ENCODE assay signal across 1 cellular context in the genomic region with DNA sequence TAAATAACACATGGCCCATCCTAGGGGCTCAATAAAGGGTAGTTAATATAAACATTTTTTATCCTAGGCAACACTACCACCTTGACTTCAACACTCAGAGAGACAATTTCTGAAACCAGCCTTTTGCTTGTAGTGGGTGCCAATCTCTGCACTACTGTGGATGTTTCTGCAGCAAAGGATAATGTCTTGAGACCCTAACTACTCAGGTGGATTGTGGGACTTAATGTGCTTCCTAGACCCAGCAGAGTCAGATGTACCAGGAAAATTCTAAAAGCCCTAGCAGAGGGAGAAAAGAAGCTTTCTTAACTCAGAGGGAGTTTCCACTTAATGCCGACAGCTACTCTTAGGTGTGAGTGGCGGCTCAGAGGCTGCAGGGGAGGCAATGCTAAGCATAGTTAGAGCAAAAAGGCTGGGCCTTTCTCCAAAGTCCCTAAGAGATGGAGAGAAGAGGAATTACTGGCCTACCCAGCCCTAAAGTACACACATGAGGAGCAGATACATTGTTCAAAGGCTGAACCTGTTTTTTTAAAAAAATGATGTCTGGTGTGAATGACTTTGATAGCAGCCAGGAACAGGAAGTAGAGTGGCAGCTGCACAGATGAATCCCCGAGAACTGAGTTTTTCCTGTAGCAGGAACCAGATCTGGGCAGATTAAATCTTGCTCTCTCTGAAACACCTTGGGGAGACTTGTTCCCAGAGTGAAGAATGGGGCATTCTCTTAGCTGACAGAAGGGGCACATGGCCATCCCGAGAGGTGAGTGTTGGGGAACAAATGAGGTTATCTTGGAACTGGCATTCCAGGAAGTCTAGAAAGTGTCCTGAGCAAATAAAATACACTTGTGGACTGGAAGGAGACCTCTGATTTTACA.
TF ChIP-seq lines count a peak whose summit lies in the region.

No MANE protein-coding gene starts in this region.

TF ChIP-seq in HepG2, 621 proteins besides CTCF, POLR2A, EP300 and RAD21 (continued from another document and continues in another):
- TF ChIP-seq, protein P1, sequence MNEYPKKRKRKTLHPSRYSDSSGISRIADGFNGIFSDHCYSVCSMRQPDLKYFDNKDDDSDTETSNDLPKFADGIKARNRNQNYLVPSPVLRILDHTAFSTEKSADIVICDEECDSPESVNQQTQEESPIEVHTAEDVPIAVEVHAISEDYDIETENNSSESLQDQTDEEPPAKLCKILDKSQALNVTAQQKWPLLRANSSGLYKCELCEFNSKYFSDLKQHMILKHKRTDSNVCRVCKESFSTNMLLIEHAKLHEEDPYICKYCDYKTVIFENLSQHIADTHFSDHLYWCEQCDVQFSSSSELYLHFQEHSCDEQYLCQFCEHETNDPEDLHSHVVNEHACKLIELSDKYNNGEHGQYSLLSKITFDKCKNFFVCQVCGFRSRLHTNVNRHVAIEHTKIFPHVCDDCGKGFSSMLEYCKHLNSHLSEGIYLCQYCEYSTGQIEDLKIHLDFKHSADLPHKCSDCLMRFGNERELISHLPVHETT (CRISPR knock-in tag; conservative IDR thresholded peaks at IDR 0.05), result no peak
- TF ChIP-seq RFX3 (CRISPR knock-in tag; IDR thresholded peaks at IDR 0.05), result no peak
- no peak for TF ChIP-seq DR1 (CRISPR knock-in tag; IDR thresholded peaks at IDR 0.05)
- TF ChIP-seq ZNF512 (CRISPR knock-in tag; IDR thresholded peaks at IDR 0.05), result no peak
- no peak for TF ChIP-seq ZNF296 (CRISPR knock-in tag; conservative IDR thresholded peaks at IDR 0.05)
- peak; percentile 31; the same call in 1 of the 2 replicates for TF ChIP-seq MED1 (CRISPR knock-in tag; IDR thresholded peaks at IDR 0.05)
- no peak for TF ChIP-seq ZNF546 (CRISPR knock-in tag; conservative IDR thresholded peaks at IDR 0.05)
- peak; percentile 38; the same call in 1 of the 2 replicates for TF ChIP-seq SMAD3 (CRISPR knock-in tag; IDR thresholded peaks at IDR 0.05)
- no peak for TF ChIP-seq NKX3-1 (CRISPR knock-in tag; IDR thresholded peaks at IDR 0.05)
- TF ChIP-seq ZNF383 (CRISPR knock-in tag; IDR thresholded peaks at IDR 0.05; ENCODE audit: borderline replicate concordance), result no peak
- no peak for TF ChIP-seq SCMH1 (CRISPR knock-in tag; IDR thresholded peaks at IDR 0.05; ENCODE audit: borderline replicate concordance)
- no peak for TF ChIP-seq MIXL1 (CRISPR knock-in tag; IDR thresholded peaks at IDR 0.05)
- TF ChIP-seq, protein P2, sequence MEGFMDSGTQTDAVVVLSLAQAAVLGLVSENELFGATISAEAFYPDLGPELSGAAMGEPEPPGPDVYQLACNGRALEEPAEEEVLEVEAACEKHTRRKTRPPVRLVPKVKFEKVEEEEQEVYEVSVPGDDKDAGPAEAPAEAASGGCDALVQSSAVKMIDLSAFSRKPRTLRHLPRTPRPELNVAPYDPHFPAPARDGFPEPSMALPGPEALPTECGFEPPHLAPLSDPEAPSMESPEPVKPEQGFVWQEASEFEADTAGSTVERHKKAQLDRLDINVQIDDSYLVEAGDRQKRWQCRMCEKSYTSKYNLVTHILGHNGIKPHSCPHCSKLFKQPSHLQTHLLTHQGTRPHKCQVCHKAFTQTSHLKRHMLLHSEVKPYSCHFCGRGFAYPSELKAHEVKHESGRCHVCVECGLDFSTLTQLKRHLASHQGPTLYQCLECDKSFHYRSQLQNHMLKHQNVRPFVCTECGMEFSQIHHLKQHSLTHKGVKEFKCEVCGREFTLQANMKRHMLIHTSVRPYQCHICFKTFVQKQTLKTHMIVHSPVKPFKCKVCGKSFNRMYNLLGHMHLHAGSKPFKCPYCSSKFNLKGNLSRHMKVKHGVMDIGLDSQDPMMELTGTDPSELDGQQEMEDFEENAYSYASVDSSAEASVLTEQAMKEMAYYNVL (CRISPR knock-in tag; IDR thresholded peaks at IDR 0.05; ENCODE audit: borderline replicate concordance), result peak; percentile 65; the same call in 1 of the 2 replicates
- TF ChIP-seq ASH2L (IDR thresholded peaks at IDR 0.05; ENCODE audit: insufficient read length, low read depth, low read length), result peak; percentile 60
- TF ChIP-seq MXD4 (CRISPR knock-in tag; IDR thresholded peaks at IDR 0.05), result no peak
- no peak for TF ChIP-seq ZMYM3 (CRISPR knock-in tag; IDR thresholded peaks at IDR 0.05)
- 0 out of 2 replicates have a peak, but pooled peaks have one; percentile 0 for TF ChIP-seq ZNF772 (CRISPR knock-in tag; IDR thresholded peaks at IDR 0.05)
- TF ChIP-seq ZNF703 (CRISPR knock-in tag; IDR thresholded peaks at IDR 0.05; ENCODE audit: borderline replicate concordance), result no peak
- no peak for TF ChIP-seq ZNF251 (CRISPR knock-in tag; IDR thresholded peaks at IDR 0.05)
- TF ChIP-seq, protein P3, sequence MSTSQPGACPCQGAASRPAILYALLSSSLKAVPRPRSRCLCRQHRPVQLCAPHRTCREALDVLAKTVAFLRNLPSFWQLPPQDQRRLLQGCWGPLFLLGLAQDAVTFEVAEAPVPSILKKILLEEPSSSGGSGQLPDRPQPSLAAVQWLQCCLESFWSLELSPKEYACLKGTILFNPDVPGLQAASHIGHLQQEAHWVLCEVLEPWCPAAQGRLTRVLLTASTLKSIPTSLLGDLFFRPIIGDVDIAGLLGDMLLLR (CRISPR knock-in tag; IDR thresholded peaks at IDR 0.05), result no peak
- TF ChIP-seq NFATC3 (CRISPR knock-in tag; IDR thresholded peaks at IDR 0.05), result no peak
- TF ChIP-seq PAWR (CRISPR knock-in tag; IDR thresholded peaks at IDR 0.05; ENCODE audit: borderline replicate concordance), result no peak
- TF ChIP-seq, protein P4, sequence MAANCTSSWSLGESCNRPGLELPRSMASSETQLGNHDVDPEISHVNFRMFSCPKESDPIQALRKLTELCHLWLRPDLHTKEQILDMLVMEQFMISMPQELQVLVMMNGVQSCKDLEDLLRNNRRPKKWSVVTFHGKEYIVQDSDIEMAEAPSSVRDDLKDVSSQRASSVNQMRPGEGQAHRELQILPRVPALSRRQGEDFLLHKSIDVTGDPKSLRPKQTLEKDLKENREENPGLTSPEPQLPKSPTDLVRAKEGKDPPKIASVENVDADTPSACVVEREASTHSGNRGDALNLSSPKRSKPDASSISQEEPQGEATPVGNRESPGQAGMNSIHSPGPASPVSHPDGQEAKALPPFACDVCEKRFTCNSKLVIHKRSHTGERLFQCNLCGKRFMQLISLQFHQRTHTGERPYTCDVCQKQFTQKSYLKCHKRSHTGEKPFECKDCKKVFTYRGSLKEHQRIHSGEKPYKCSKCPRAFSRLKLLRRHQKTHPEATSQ (CRISPR knock-in tag; IDR thresholded peaks at IDR 0.05; ENCODE audit: borderline replicate concordance), result no peak; the same call in 1 of the 2 replicates
- TF ChIP-seq, protein P5, sequence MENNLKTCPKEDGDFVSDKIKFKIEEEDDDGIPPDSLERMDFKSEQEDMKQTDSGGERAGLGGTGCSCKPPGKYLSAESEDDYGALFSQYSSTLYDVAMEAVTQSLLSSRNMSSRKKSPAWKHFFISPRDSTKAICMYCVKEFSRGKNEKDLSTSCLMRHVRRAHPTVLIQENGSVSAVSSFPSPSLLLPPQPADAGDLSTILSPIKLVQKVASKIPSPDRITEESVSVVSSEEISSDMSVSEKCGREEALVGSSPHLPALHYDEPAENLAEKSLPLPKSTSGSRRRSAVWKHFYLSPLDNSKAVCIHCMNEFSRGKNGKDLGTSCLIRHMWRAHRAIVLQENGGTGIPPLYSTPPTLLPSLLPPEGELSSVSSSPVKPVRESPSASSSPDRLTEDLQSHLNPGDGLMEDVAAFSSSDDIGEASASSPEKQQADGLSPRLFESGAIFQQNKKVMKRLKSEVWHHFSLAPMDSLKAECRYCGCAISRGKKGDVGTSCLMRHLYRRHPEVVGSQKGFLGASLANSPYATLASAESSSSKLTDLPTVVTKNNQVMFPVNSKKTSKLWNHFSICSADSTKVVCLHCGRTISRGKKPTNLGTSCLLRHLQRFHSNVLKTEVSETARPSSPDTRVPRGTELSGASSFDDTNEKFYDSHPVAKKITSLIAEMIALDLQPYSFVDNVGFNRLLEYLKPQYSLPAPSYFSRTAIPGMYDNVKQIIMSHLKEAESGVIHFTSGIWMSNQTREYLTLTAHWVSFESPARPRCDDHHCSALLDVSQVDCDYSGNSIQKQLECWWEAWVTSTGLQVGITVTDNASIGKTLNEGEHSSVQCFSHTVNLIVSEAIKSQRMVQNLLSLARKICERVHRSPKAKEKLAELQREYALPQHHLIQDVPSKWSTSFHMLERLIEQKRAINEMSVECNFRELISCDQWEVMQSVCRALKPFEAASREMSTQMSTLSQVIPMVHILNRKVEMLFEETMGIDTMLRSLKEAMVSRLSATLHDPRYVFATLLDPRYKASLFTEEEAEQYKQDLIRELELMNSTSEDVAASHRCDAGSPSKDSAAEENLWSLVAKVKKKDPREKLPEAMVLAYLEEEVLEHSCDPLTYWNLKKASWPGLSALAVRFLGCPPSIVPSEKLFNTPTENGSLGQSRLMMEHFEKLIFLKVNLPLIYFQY (CRISPR knock-in tag; IDR thresholded peaks at IDR 0.05; ENCODE audit: borderline replicate concordance), result no peak
- TF ChIP-seq MATR3 (CRISPR knock-in tag; IDR thresholded peaks at IDR 0.05), result no peak
- TF ChIP-seq NFKBIZ (CRISPR knock-in tag; IDR thresholded peaks at IDR 0.05), result no peak
- TF ChIP-seq ZFAT (CRISPR knock-in tag; conservative IDR thresholded peaks at IDR 0.05), result no peak
- TF ChIP-seq ZBTB40 (IDR thresholded peaks at IDR 0.05), result no peak
- TF ChIP-seq ZBTB40 (CRISPR knock-in tag; IDR thresholded peaks at IDR 0.05), result no peak
- no peak for TF ChIP-seq ZBTB26 (CRISPR knock-in tag; IDR thresholded peaks at IDR 0.05; ENCODE audit: borderline replicate concordance)
